Comparison of ENCODE assay signal across 1 cellular context in the genomic region with DNA sequence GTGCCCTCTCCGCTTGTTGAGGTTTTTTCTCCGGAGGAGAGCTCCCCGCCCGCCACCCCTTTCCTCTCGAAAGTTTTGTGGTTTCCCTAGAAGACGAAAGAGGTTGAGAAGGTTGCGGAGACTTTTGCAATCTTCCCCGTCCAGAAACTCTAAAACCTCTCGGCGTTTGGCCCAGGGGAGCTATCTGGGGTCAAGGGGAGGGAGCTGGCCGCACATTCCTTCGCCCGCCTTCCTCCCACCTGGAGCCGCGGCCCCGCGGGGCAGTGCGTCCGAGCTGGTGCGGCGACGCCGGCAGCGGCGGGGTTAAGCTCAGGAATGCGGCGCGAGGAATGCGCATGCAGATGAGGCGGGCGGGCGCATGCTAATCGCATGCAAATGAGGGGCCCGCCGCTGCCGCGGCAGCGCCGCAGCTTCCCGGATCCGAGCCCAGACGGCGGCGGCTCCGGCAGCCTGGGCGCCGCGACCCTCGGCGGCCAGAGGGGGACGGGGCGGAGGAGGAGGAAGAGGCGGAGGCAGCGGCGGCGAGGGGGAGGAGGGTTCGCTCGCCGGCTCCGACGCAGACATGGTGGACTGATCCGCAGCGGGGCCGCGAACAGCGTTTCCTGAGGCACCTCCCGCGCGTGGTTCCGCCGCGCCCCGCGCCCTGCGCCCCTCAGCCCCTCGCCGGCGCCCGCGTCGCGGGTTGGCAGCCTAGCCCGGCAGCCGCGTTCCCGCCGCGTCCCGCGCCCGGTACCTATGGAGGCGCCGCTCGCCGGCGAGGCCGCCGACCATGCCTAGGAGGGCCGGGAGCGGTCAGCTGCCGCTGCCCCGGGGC.
TF ChIP-seq lines count a peak whose summit lies in the region.

A gene (plus strand): TSS at position 535 of the 814 bp plus-strand sequence. CDS start 235 bp downstream, at position 770.

TF ChIP-seq in HepG2, 621 proteins besides CTCF, POLR2A, EP300 and RAD21 (continued from another document and continues in another):
- TF ChIP-seq, protein P1, sequence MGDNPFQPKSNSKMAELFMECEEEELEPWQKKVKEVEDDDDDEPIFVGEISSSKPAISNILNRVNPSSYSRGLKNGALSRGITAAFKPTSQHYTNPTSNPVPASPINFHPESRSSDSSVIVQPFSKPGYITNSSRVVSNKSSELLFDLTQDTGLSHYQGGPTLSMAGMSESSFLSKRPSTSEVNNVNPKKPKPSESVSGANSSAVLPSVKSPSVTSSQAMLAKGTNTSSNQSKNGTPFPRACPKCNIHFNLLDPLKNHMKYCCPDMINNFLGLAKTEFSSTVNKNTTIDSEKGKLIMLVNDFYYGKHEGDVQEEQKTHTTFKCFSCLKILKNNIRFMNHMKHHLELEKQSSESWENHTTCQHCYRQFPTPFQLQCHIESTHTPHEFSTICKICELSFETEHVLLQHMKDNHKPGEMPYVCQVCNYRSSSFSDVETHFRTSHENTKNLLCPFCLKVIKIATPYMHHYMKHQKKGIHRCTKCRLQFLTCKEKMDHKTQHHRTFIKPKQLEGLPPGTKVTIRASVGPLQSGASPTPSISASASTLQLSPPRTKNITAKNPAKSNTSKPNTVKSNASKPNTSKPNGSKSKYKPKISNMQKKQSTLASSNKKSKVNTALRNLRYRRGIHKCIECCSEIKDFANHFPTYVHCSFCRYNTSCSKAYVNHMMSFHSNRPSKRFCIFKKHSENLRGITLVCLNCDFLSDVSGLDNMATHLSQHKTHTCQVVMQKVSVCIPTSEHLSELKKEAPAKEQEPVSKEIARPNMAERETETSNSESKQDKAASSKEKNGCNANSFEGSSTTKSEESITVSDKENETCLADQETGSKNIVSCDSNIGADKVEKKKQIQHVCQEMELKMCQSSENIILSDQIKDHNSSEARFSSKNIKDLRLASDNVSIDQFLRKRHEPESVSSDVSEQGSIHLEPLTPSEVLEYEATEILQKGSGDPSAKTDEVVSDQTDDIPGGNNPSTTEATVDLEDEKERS (CRISPR knock-in tag; IDR thresholded peaks at IDR 0.05) = no peak
- TF ChIP-seq ZNF557 (CRISPR knock-in tag; IDR thresholded peaks at IDR 0.05) (no peak), ZNF883 (CRISPR knock-in tag; IDR thresholded peaks at IDR 0.05; ENCODE audit: not compliant biosample characterization) (no peak), ZNF788 (CRISPR knock-in tag; IDR thresholded peaks at IDR 0.05; ENCODE audit: borderline replicate concordance) (peak; percentile 75; the same call in 1 of the 2 replicates), SRF (IDR thresholded peaks at IDR 0.05; ENCODE audit: low read depth, low read length) (no peak), MIXL1 (CRISPR knock-in tag; IDR thresholded peaks at IDR 0.05) (peak; percentile 31; the same call in 1 of the 2 replicates), TBX3 (IDR thresholded peaks at IDR 0.05; ENCODE audit: borderline replicate concordance) (no peak), AHR (CRISPR knock-in tag; IDR thresholded peaks at IDR 0.05) (0 out of 2 replicates have a peak, but pooled peaks have one; percentile 39), SRSF4 (IDR thresholded peaks at IDR 0.05; ENCODE audit: low read depth, low read length, poor library complexity, severe bottlenecking) (no peak), POLR2G (IDR thresholded peaks at IDR 0.05; ENCODE audit: low read depth, low read length) (peak; percentile 78), ZNF781 (CRISPR knock-in tag; IDR thresholded peaks at IDR 0.05; ENCODE audit: borderline replicate concordance, not compliant biosample characterization) (peak; percentile 29), ZNF33B (CRISPR knock-in tag; IDR thresholded peaks at IDR 0.05) (peak; percentile 16; the same call in 1 of the 2 replicates), GPN1 (CRISPR knock-in tag; IDR thresholded peaks at IDR 0.05; ENCODE audit: borderline replicate concordance) (no peak), SRSF1 (optimal IDR thresholded peaks at IDR 0.05; ENCODE audit: low read depth, low read length) (no peak), ZNF564 (CRISPR knock-in tag; IDR thresholded peaks at IDR 0.05) (no peak), SALL1 (CRISPR knock-in tag; IDR thresholded peaks at IDR 0.05) (peak; percentile 91), NR2F2 (IDR thresholded peaks at IDR 0.05; ENCODE audit: borderline replicate concordance, low read depth) (peak; percentile 62; the same call in 1 of the 2 replicates), ELF4 (CRISPR knock-in tag; IDR thresholded peaks at IDR 0.05; ENCODE audit: borderline replicate concordance) (no peak), TMF1 (CRISPR knock-in tag; IDR thresholded peaks at IDR 0.05; ENCODE audit: low read depth) (no peak; the same call in 1 of the 2 replicates), ARNT2 (CRISPR knock-in tag; IDR thresholded peaks at IDR 0.05; ENCODE audit: low read depth) (peak; percentile 83), PTBP1 (IDR thresholded peaks at IDR 0.05; ENCODE audit: low read depth, low read length, poor library complexity, severe bottlenecking) (no peak), CREB1 (IDR thresholded peaks at IDR 0.05) (no peak), CREB1 (CRISPR knock-in tag; IDR thresholded peaks at IDR 0.05) (no peak), SMARCC2 (IDR thresholded peaks at IDR 0.05) (no peak), STAT5B (CRISPR knock-in tag; IDR thresholded peaks at IDR 0.05) (no peak), JUNB (CRISPR knock-in tag; IDR thresholded peaks at IDR 0.05; ENCODE audit: borderline replicate concordance) (no peak), ZC3H13 (CRISPR knock-in tag; IDR thresholded peaks at IDR 0.05) (peak; percentile 38; the same call in 1 of the 2 replicates), ZNF777 (CRISPR knock-in tag; IDR thresholded peaks at IDR 0.05) (peak; percentile 86), FOXK2 (IDR thresholded peaks at IDR 0.05) (no peak), HNRNPK (IDR thresholded peaks at IDR 0.05; ENCODE audit: low read depth, low read length, poor library complexity, severe bottlenecking) (peak; percentile 85), RBM39 (IDR thresholded peaks at IDR 0.05; ENCODE audit: low read depth, low read length, poor library complexity, severe bottlenecking) (no peak), ZNF660 (CRISPR knock-in tag; IDR thresholded peaks at IDR 0.05; ENCODE audit: borderline replicate concordance, low read depth) (no peak), FOXJ3 (CRISPR knock-in tag; IDR thresholded peaks at IDR 0.05; ENCODE audit: borderline replicate concordance) (no peak), MXI1 (IDR thresholded peaks at IDR 0.05; ENCODE audit: borderline replicate concordance, low read depth, low read length) (peak; percentile 84; the same call in 2 of the 3 replicates), SMAD3 (CRISPR knock-in tag; IDR thresholded peaks at IDR 0.05) (no peak), RFX3 (CRISPR knock-in tag; IDR thresholded peaks at IDR 0.05) (no peak), SNAI1 (CRISPR knock-in tag; IDR thresholded peaks at IDR 0.05; ENCODE audit: borderline replicate concordance) (peak; percentile 67; the same call in 1 of the 2 replicates), IRF2 (CRISPR knock-in tag; IDR thresholded peaks at IDR 0.05) (peak; percentile 77; the same call in 1 of the 2 replicates), ZNF205 (CRISPR knock-in tag; IDR thresholded peaks at IDR 0.05) (peak; percentile 87), ZNF619 (CRISPR knock-in tag; IDR thresholded peaks at IDR 0.05) (peak; percentile 74; the same call in 1 of the 2 replicates), SP1 (IDR thresholded peaks at IDR 0.05) (no peak), SP1 (CRISPR knock-in tag; IDR thresholded peaks at IDR 0.05) (peak; percentile 77), TAF15 (IDR thresholded peaks at IDR 0.05; ENCODE audit: low read depth, low read length, poor library complexity, severe bottlenecking) (no peak), ZNF674 (CRISPR knock-in tag; IDR thresholded peaks at IDR 0.05; ENCODE audit: low read depth) (no peak)
- TF ChIP-seq, protein P2, sequence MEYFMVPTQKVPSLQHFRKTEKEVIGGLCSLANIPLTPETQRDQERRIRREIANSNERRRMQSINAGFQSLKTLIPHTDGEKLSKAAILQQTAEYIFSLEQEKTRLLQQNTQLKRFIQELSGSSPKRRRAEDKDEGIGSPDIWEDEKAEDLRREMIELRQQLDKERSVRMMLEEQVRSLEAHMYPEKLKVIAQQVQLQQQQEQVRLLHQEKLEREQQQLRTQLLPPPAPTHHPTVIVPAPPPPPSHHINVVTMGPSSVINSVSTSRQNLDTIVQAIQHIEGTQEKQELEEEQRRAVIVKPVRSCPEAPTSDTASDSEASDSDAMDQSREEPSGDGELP (IDR thresholded peaks at IDR 0.05; ENCODE audit: borderline replicate concordance, low read depth) = no peak
- TF ChIP-seq, protein P3, sequence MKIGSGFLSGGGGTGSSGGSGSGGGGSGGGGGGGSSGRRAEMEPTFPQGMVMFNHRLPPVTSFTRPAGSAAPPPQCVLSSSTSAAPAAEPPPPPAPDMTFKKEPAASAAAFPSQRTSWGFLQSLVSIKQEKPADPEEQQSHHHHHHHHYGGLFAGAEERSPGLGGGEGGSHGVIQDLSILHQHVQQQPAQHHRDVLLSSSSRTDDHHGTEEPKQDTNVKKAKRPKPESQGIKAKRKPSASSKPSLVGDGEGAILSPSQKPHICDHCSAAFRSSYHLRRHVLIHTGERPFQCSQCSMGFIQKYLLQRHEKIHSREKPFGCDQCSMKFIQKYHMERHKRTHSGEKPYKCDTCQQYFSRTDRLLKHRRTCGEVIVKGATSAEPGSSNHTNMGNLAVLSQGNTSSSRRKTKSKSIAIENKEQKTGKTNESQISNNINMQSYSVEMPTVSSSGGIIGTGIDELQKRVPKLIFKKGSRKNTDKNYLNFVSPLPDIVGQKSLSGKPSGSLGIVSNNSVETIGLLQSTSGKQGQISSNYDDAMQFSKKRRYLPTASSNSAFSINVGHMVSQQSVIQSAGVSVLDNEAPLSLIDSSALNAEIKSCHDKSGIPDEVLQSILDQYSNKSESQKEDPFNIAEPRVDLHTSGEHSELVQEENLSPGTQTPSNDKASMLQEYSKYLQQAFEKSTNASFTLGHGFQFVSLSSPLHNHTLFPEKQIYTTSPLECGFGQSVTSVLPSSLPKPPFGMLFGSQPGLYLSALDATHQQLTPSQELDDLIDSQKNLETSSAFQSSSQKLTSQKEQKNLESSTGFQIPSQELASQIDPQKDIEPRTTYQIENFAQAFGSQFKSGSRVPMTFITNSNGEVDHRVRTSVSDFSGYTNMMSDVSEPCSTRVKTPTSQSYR (CRISPR knock-in tag; IDR thresholded peaks at IDR 0.05; ENCODE audit: borderline replicate concordance) = peak; percentile 49; the same call in 1 of the 2 replicates
- TF ChIP-seq, protein P4, sequence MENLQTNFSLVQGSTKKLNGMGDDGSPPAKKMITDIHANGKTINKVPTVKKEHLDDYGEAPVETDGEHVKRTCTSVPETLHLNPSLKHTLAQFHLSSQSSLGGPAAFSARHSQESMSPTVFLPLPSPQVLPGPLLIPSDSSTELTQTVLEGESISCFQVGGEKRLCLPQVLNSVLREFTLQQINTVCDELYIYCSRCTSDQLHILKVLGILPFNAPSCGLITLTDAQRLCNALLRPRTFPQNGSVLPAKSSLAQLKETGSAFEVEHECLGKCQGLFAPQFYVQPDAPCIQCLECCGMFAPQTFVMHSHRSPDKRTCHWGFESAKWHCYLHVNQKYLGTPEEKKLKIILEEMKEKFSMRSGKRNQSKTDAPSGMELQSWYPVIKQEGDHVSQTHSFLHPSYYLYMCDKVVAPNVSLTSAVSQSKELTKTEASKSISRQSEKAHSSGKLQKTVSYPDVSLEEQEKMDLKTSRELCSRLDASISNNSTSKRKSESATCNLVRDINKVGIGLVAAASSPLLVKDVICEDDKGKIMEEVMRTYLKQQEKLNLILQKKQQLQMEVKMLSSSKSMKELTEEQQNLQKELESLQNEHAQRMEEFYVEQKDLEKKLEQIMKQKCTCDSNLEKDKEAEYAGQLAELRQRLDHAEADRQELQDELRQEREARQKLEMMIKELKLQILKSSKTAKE (CRISPR knock-in tag; IDR thresholded peaks at IDR 0.05; ENCODE audit: borderline replicate concordance) = peak; percentile 88; the same call in 1 of the 2 replicates
- TF ChIP-seq, protein P5, sequence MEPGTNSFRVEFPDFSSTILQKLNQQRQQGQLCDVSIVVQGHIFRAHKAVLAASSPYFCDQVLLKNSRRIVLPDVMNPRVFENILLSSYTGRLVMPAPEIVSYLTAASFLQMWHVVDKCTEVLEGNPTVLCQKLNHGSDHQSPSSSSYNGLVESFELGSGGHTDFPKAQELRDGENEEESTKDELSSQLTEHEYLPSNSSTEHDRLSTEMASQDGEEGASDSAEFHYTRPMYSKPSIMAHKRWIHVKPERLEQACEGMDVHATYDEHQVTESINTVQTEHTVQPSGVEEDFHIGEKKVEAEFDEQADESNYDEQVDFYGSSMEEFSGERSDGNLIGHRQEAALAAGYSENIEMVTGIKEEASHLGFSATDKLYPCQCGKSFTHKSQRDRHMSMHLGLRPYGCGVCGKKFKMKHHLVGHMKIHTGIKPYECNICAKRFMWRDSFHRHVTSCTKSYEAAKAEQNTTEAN (CRISPR knock-in tag; conservative IDR thresholded peaks at IDR 0.05) = 0 out of 2 replicates have a peak, but pooled peaks have one; percentile 38
- TF ChIP-seq, protein P6, sequence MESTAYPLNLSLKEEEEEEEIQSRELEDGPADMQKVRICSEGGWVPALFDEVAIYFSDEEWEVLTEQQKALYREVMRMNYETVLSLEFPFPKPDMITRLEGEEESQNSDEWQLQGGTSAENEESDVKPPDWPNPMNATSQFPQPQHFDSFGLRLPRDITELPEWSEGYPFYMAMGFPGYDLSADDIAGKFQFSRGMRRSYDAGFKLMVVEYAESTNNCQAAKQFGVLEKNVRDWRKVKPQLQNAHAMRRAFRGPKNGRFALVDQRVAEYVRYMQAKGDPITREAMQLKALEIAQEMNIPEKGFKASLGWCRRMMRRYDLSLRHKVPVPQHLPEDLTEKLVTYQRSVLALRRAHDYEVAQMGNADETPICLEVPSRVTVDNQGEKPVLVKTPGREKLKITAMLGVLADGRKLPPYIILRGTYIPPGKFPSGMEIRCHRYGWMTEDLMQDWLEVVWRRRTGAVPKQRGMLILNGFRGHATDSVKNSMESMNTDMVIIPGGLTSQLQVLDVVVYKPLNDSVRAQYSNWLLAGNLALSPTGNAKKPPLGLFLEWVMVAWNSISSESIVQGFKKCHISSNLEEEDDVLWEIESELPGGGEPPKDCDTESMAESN (CRISPR knock-in tag; conservative IDR thresholded peaks at IDR 0.05) = no peak
